30 cellular contexts compared by ENCODE assay signal in the genomic region with DNA sequence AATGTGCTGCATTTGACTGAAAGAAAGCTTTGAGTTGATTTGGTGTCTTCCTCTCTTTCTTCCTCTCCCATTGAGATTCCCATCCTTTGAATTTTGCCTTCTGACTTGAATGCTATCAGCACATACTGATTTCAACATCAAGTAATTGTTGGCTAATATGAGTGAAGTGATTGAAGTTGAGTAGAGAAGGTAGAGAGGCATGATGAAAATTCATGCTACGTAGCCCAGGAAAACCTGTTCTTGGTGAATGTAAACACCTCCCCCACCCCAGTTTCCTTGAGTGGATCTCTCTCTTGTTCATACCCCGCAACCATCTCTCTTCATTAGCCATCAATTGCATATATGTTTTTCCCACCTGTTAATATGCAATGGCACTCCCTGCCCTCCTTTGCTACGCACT.
"Had no signal": no experiment of that assay in that cellular context is flagged by ENCODE, and none has a peak within 500 bp of the region (broad histone marks: within the 10 kb centered on the region; RNA-seq: fewer than 3 reads in every experiment).

No MANE protein-coding gene starts in this region.

- H3K9me3 ChIP-seq: MG63 had no signal

- H3K4me3 ChIP-seq: MG63 had no signal

- H3K36me3 ChIP-seq: MG63 had no signal

- DNase-seq: Karpas-422, Kasumi-1, KG1, MG63, MM.1S, MV-4-11, NCI-H1048, NCI-H1092, NCI-H1092 treated with DMSO at 0.1 percent for 48 hours, NCI-H1105, NCI-H1105 treated with DMSO at 0.1 percent for 48 hours, NCI-H1436, NCI-H1436 treated with DMSO at 0.1 percent for 48 hours, NCI-H1694, NCI-H1694 treated with DMSO at 0.1 percent for 48 hours, NCI-H187, NCI-H187 treated with DMSO at 0.1 percent for 48 hours, NCI-H1930, NCI-H2029, NCI-H2029 treated with DMSO at 0.1 percent for 48 hours, NCI-H2107, NCI-H2171, NCI-H2171 treated with DMSO at 0.1 percent for 48 hours, NCI-H2227 treated with DMSO at 0.1 percent for 48 hours, NCI-H226, NCI-H446, NCI-H446 treated with DMSO at 0.1 percent for 48 hours, NCI-H510A, NCI-H510A treated with DMSO at 0.1 percent for 48 hours had no signal

- H3K27me3 ChIP-seq: MG63 had no signal

- H3K9ac ChIP-seq: KMS-11 had no signal

- H3K27ac ChIP-seq: KMS-11 had no signal

- H3K4me2 ChIP-seq: KMS-11 had no signal
